Comparison of ENCODE assay signal across 40 cellular contexts in genomic region chr20:4303136-4303535, GRCh38. TPM values are rescaled to one million over a fixed set of nuclear protein-coding genes. Genes with fewer than 3 reads are reported as not detected.
"Had no signal": no experiment of that assay in that cellular context is flagged by ENCODE, and none has a peak within 500 bp of the region (broad histone marks: within the 10 kb centered on the region; RNA-seq: fewer than 3 reads in every experiment).

No MANE protein-coding gene starts in this region.

- ATAC-seq: activated CD8-positive, alpha-beta memory T cell treated with anti-CD3 and anti-CD28 coated beads, Interleukin-2, amount 10 ng/mL, durations not matched to agents 7 days and 5 days; activated CD8-positive, alpha-beta T cell treated with anti-CD3 and anti-CD28 coated beads for 36 hours; activated naive CD4-positive, alpha-beta T cell treated with anti-CD3 and anti-CD28 coated beads, Interleukin-2, amount 50 U/mL, for 72 hours; activated T-cell treated with anti-CD3 and anti-CD28 coated beads, Interleukin-2, amount 50 U/mL, for 4 hours; activated T-cell treated with anti-CD3 and anti-CD28 coated beads, Interleukin-2, amount 50 U/mL, for 72 hours; activated T-helper 17 cell treated with anti-CD3 and anti-CD28 coated beads, Interleukin-2, amount 50 U/mL, for 72 hours; body of pancreas had no signal

- H3K9me3 ChIP-seq: adrenal gland, body of pancreas, breast epithelium had no signal

- H3K4me1 ChIP-seq: adrenal gland, body of pancreas, breast epithelium had no signal

- FAIRE-seq: astrocyte, TTC549 had no signal

- H3K4me3 Mint-ChIP-seq: activated B cell treated with CpG ODN at 0.5 μM for 24 hours; activated CD4-positive, alpha-beta memory T cell treated with anti-CD3 and anti-CD28 coated beads for 36 hours; activated CD4-positive, alpha-beta T cell treated with anti-CD3 and anti-CD28 coated beads, Interleukin-2, amount 10 ng/mL, durations not matched to agents 24 days and 14 days; activated CD8-positive, alpha-beta memory T cell treated with anti-CD3 and anti-CD28 coated beads, Interleukin-2, amount 10 ng/mL, durations not matched to agents 7 days and 5 days; activated CD8-positive, alpha-beta T cell treated with anti-CD3 and anti-CD28 coated beads for 36 hours; activated naive CD4-positive, alpha-beta T cell treated with anti-CD3 and anti-CD28 coated beads for 36 hours; activated naive CD8-positive, alpha-beta T cell treated with anti-CD3 and anti-CD28 coated beads for 36 hours; activated T-cell treated with anti-CD3 and anti-CD28 coated beads, Interleukin-2, amount 50 U/mL, for 4 hours; activated T-cell treated with anti-CD3 and anti-CD28 coated beads, Interleukin-2, amount 50 U/mL, for 72 hours; activated T-helper 1 cell treated with anti-CD3 and anti-CD28 coated beads, Interleukin-12 subunit alpha, Interleukin-12 subunit beta, Interleukin-2, Interleukin-4 antibody, amounts not matched to agents 30 ng/mL and 10 ng/mL and 1 ng/mL, durations not matched to agents 14 hours and 24 hours and 36 hours; activated T-helper 17 cell treated with anti-CD3 and anti-CD28 coated beads, Interleukin-2, amount 50 U/mL, for 72 hours; central memory CD8-positive, alpha-beta T cell; T-helper 2 cell treated with Interferon-gamma antibody and Interleukin-4, amounts not matched to agents 5 μg/mL and 100 μg/mL, for 36 hours had no signal

- H3K4me3 ChIP-seq: adrenal gland, body of pancreas, breast epithelium, cardiac muscle cell had no signal

- H3K36me3 ChIP-seq: adrenal gland, brain microvascular endothelial cell, breast epithelium, cardiac muscle cell had no signal

- DNase-seq: activated B cell treated with CpG ODN at 0.5 μM for 24 hours; activated CD4-positive, alpha-beta memory T cell treated with anti-CD3 and anti-CD28 coated beads for 36 hours; activated CD4-positive, alpha-beta T cell treated with anti-CD3 and anti-CD28 coated beads for 4 hours; activated CD4-positive, alpha-beta T cell treated with anti-CD3 and anti-CD28 coated beads, Interleukin-2, amount 10 ng/mL, durations not matched to agents 24 days and 14 days; activated CD4-positive, alpha-beta T cell treated with anti-CD3 and anti-CD28 coated beads, Interleukin-2, amount 50 U/mL, for 1 hour; activated CD4-positive, alpha-beta T cell treated with anti-CD3 and anti-CD28 coated beads, Interleukin-2, amount 50 U/mL, for 4 hours; activated CD4-positive, CD25-positive, alpha-beta regulatory T cell treated with anti-CD3 and anti-CD28 coated beads, Interleukin-2, amount 50 U/mL, for 72 hours; activated CD8-positive, alpha-beta T cell treated with anti-CD3 and anti-CD28 coated beads for 36 hours; activated effector memory CD4-positive, alpha-beta T cell treated with anti-CD3 and anti-CD28 coated beads, Interleukin-2, amount 50 U/mL, for 16 hours; activated gamma-delta T cell treated with Interleukin-2 at 50 U/mL for 16 hours; activated naive CD4-positive, alpha-beta T cell; activated naive CD4-positive, alpha-beta T cell treated with anti-CD3 and anti-CD28 coated beads for 36 hours; activated naive CD4-positive, alpha-beta T cell treated with anti-CD3 and anti-CD28 coated beads, Interleukin-2, amount 50 U/mL, for 16 hours; activated naive CD8-positive, alpha-beta T cell treated with anti-CD3 and anti-CD28 coated beads for 36 hours; activated T-cell treated with anti-CD3 and anti-CD28 coated beads for 4 hours; activated T-cell treated with anti-CD3 and anti-CD28 coated beads, Interleukin-2, amount 50 U/mL, for 1 hour; activated T-cell treated with anti-CD3 and anti-CD28 coated beads, Interleukin-2, amount 50 U/mL, for 4 hours; activated T-cell treated with anti-CD3 and anti-CD28 coated beads, Interleukin-2, amount 50 U/mL, for 72 hours; adrenal gland; amniotic stem cell; aorta; body of pancreas; brain microvascular endothelial cell; caudate nucleus; cerebellar nuclear complex; T-helper 2 cell; T-helper 9 cell had no signal

- H3K9me3 Mint-ChIP-seq: activated B cell treated with CpG ODN at 0.5 μM for 24 hours; activated CD4-positive, alpha-beta memory T cell treated with anti-CD3 and anti-CD28 coated beads for 36 hours; activated CD4-positive, alpha-beta T cell treated with anti-CD3 and anti-CD28 coated beads, Interleukin-2, amount 10 ng/mL, durations not matched to agents 24 days and 14 days; activated CD8-positive, alpha-beta T cell treated with anti-CD3 and anti-CD28 coated beads for 36 hours; activated naive CD4-positive, alpha-beta T cell treated with anti-CD3 and anti-CD28 coated beads for 36 hours; activated naive CD4-positive, alpha-beta T cell treated with anti-CD3 and anti-CD28 coated beads, Interleukin-2, amount 50 U/mL, for 72 hours; activated naive CD8-positive, alpha-beta T cell treated with anti-CD3 and anti-CD28 coated beads for 36 hours; activated T-cell treated with anti-CD3 and anti-CD28 coated beads, Interleukin-2, amount 50 U/mL, for 4 hours; activated T-helper 1 cell treated with anti-CD3 and anti-CD28 coated beads, Interleukin-12 subunit alpha, Interleukin-12 subunit beta, Interleukin-2, Interleukin-4 antibody, amounts not matched to agents 30 ng/mL and 10 ng/mL and 1 ng/mL, durations not matched to agents 14 hours and 24 hours and 36 hours; activated T-helper 17 cell treated with anti-CD3 and anti-CD28 coated beads, Interleukin-2, amount 50 U/mL, for 72 hours; central memory CD8-positive, alpha-beta T cell; T-helper 2 cell treated with Interferon-gamma antibody and Interleukin-4, amounts not matched to agents 5 μg/mL and 100 μg/mL, for 36 hours had no signal

- H3K27ac Mint-ChIP-seq: activated B cell treated with CpG ODN at 0.5 μM for 24 hours; activated CD4-positive, alpha-beta memory T cell treated with anti-CD3 and anti-CD28 coated beads for 36 hours; activated CD4-positive, alpha-beta T cell treated with anti-CD3 and anti-CD28 coated beads, Interleukin-2, amount 10 ng/mL, durations not matched to agents 24 days and 14 days; activated CD8-positive, alpha-beta memory T cell treated with anti-CD3 and anti-CD28 coated beads, Interleukin-2, amount 10 ng/mL, durations not matched to agents 7 days and 5 days; activated CD8-positive, alpha-beta T cell treated with anti-CD3 and anti-CD28 coated beads for 36 hours; activated naive CD4-positive, alpha-beta T cell treated with anti-CD3 and anti-CD28 coated beads for 36 hours; activated naive CD4-positive, alpha-beta T cell treated with anti-CD3 and anti-CD28 coated beads, Interleukin-2, amount 50 U/mL, for 72 hours; activated naive CD8-positive, alpha-beta T cell treated with anti-CD3 and anti-CD28 coated beads for 36 hours; activated T-cell treated with anti-CD3 and anti-CD28 coated beads, Interleukin-2, amount 50 U/mL, for 72 hours; activated T-helper 1 cell treated with anti-CD3 and anti-CD28 coated beads, Interleukin-12 subunit alpha, Interleukin-12 subunit beta, Interleukin-2, Interleukin-4 antibody, amounts not matched to agents 30 ng/mL and 10 ng/mL and 1 ng/mL, durations not matched to agents 14 hours and 24 hours and 36 hours; activated T-helper 17 cell treated with anti-CD3 and anti-CD28 coated beads, Interleukin-2, amount 50 U/mL, for 72 hours; T-helper 2 cell treated with Interferon-gamma antibody and Interleukin-4, amounts not matched to agents 5 μg/mL and 100 μg/mL, for 36 hours had no signal

- H3K36me3 Mint-ChIP-seq: activated CD4-positive, alpha-beta memory T cell treated with anti-CD3 and anti-CD28 coated beads for 36 hours; activated CD8-positive, alpha-beta memory T cell treated with anti-CD3 and anti-CD28 coated beads, Interleukin-2, amount 10 ng/mL, durations not matched to agents 7 days and 5 days; activated naive CD4-positive, alpha-beta T cell treated with anti-CD3 and anti-CD28 coated beads, Interleukin-2, amount 50 U/mL, for 72 hours; activated naive CD8-positive, alpha-beta T cell treated with anti-CD3 and anti-CD28 coated beads for 36 hours had no signal

- H3K27ac ChIP-seq: adrenal gland, body of pancreas, brain microvascular endothelial cell, breast epithelium, cardiac muscle cell, VCaP had no signal

- H3K27me3 ChIP-seq: adrenal gland, body of pancreas, brain microvascular endothelial cell, breast epithelium, cardiac muscle cell had no signal

- H3K4me1 Mint-ChIP-seq: activated B cell treated with CpG ODN at 0.5 μM for 24 hours; activated CD4-positive, alpha-beta T cell treated with anti-CD3 and anti-CD28 coated beads, Interleukin-2, amount 10 ng/mL, durations not matched to agents 24 days and 14 days; activated CD8-positive, alpha-beta memory T cell treated with anti-CD3 and anti-CD28 coated beads, Interleukin-2, amount 10 ng/mL, durations not matched to agents 7 days and 5 days; activated naive CD8-positive, alpha-beta T cell treated with anti-CD3 and anti-CD28 coated beads for 36 hours; activated T-helper 17 cell treated with anti-CD3 and anti-CD28 coated beads, Interleukin-2, amount 50 U/mL, for 72 hours; central memory CD8-positive, alpha-beta T cell had no signal

RNA-seq across cellular contexts. Expression of gene ADRA1D, which starts 54.0 kb away (rescaled TPM):
- total RNA-seq: activated B cell treated with CpG ODN at 0.5 μM for 24 hours; activated CD4-positive, alpha-beta memory T cell treated with anti-CD3 and anti-CD28 coated beads for 36 hours; activated CD4-positive, alpha-beta T cell treated with anti-CD3 and anti-CD28 coated beads, Interleukin-2, amount 10 ng/mL, durations not matched to agents 24 days and 14 days; activated CD8-positive, alpha-beta memory T cell treated with anti-CD3 and anti-CD28 coated beads, Interleukin-2, amount 10 ng/mL, durations not matched to agents 7 days and 5 days; activated CD8-positive, alpha-beta T cell treated with anti-CD3 and anti-CD28 coated beads for 36 hours; activated naive CD4-positive, alpha-beta T cell treated with anti-CD3 and anti-CD28 coated beads for 36 hours; activated naive CD4-positive, alpha-beta T cell treated with anti-CD3 and anti-CD28 coated beads, Interleukin-2, amount 50 U/mL, for 72 hours; activated naive CD8-positive, alpha-beta T cell treated with anti-CD3 and anti-CD28 coated beads for 36 hours; activated T-cell treated with anti-CD3 and anti-CD28 coated beads, Interleukin-2, amount 50 U/mL, for 4 hours; activated T-cell treated with anti-CD3 and anti-CD28 coated beads, Interleukin-2, amount 50 U/mL, for 72 hours; activated T-helper 1 cell treated with anti-CD3 and anti-CD28 coated beads, Interleukin-12 subunit alpha, Interleukin-12 subunit beta, Interleukin-2, Interleukin-4 antibody, amounts not matched to agents 30 ng/mL and 10 ng/mL and 1 ng/mL, durations not matched to agents 14 hours and 24 hours and 36 hours; activated T-helper 17 cell treated with anti-CD3 and anti-CD28 coated beads, Interleukin-2, amount 50 U/mL, for 72 hours; astrocyte; body of pancreas; chondrocyte; T-helper 1 cell treated with Interleukin-12 subunit alpha and Interleukin-12 subunit beta and Interleukin-4 antibody, amounts not matched to agents 30 ng/mL and 1 ng/mL, for 36 hours had no signal
